ENCODE assay signal across 17 cellular contexts in the genomic region with DNA sequence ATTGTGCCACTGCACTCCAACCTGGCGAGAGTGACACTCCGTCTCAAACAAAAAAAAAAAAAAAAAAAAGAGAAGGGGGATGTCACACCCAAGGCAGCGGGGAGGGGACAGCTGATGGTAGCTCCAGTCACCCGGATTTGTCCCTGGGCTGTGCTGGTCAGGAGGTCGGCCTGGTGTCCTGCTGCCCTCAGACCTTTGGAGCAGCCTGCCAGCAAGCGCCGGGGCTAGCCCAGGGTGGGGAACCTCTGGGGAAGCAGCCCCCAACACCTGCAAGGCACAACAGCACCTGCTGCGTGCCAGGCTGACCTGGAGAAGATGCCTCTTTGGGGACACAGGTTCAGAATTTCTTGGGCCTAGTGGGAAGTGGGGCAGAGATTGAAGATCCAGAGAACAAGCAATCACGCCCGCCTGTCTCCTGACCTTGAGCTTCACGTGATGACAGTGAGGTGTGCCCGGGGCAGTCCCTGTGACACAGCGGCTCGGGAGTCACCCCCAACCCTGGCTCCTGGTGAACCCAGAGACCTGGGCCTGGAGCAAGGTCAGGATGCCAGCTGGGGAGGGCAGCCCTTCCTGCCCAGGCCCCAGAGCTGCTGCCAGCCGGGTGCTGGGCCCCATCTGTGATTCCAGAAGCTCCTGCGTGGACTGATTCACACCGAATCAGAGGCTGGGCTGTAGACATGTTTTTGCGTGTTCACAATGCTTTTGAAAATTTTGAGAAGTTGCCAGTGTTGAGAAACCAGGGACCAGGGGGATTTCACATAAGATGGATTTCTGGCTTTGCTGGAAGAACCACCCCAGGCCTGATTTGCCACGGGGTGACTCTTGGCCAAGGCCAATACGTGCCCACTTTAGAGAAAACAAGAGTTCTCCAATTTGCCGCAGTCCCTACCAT.
DNase-seq lines count a peak whose midpoint lies in the region; ATAC-seq and TF ChIP-seq lines count a peak whose summit lies in the region.
"Had no signal": no experiment of that assay in that cellular context is flagged by ENCODE, and none has a peak within 500 bp of the region (broad histone marks: within the 10 kb centered on the region; RNA-seq: fewer than 3 reads in every experiment).

No MANE protein-coding gene starts in this region.

- H3K36me3 ChIP-seq in breast epithelium (no peaks in the 10 kb centered on the region), gastroesophageal sphincter (peaks cover 0 to 91% of the 10 kb centered on the region in 2 donors), stomach smooth muscle (ENCODE audit: control insufficient read depth in 2 of 2, insufficient read depth in 2 of 2, low read length in 2 of 2) (peaks cover 22 to 25% of the 10 kb centered on the region in 2 donors)

- TF ChIP-seq CTCF in breast epithelium (IDR thresholded peaks at IDR 0.05) (no peak), gastroesophageal sphincter (IDR thresholded peaks at IDR 0.05) (no peak), glutamatergic neuron (IDR thresholded peaks at IDR 0.05; ENCODE audit: partially characterized antibody, unreplicated experiment) (no peak)

- peak overlapping the region; percentile 10 to 38 for H3K27ac ChIP-seq in breast epithelium
- H3K27ac ChIP-seq in gastroesophageal sphincter: peak overlapping the region in 3 of 4 donors; percentile 61 to 75 (median 75)
- peak overlapping the region; percentile 18 for H3K27ac ChIP-seq in stomach smooth muscle (ENCODE audit: low read length)
- H3K27ac ChIP-seq: SJSA1 had no signal

- no peaks in the 10 kb centered on the region for H3K9me3 Mint-ChIP-seq in activated naive CD4-positive, alpha-beta T cell treated with anti-CD3 and anti-CD28 coated beads, Interleukin-2, amount 50 U/mL, for 72 hours
- peaks cover 25% of the 10 kb centered on the region for H3K9me3 Mint-ChIP-seq in glutamatergic neuron (ENCODE audit: unreplicated experiment)
- H3K9me3 Mint-ChIP-seq: activated T-cell treated with anti-CD3 and anti-CD28 coated beads, Interleukin-2, amount 50 U/mL, for 4 hours; CD8-positive, alpha-beta memory T cell had no signal

- DNase-seq in activated naive CD4-positive, alpha-beta T cell treated with anti-CD3 and anti-CD28 coated beads, Interleukin-2, amount 50 U/mL, for 72 hours (ENCODE audit: low spot score in 2 of 2): no peak
- no peak for DNase-seq in activated naive CD4-positive, alpha-beta T cell treated with Interleukin-2 at 50 U/mL for 16 hours
- DNase-seq in breast epithelium (ENCODE audit: low spot score in 2 of 2) (no peak), AG20443 (ENCODE audit: low spot score) (no peak), glutamatergic neuron (no peak), NCI-H1436 (lab: John Stamatoyannopoulos, UW) (no peak)
- DNase-seq: activated CD4-positive, alpha-beta T cell treated with anti-CD3 and anti-CD28 coated beads, Interleukin-2, amount 50 U/mL, for 1 hour; activated T-cell treated with anti-CD3 and anti-CD28 coated beads, Interleukin-2, amount 50 U/mL, for 4 hours; amniotic stem cell; CD8-positive, alpha-beta memory T cell; NCI-H146; NCI-H345 had no signal

- TF ChIP-seq POLR2A in breast epithelium (IDR thresholded peaks at IDR 0.05) (no peak), gastroesophageal sphincter (IDR thresholded peaks at IDR 0.05) (no peak)

- peaks cover 11% of the 10 kb centered on the region for H3K4me1 Mint-ChIP-seq in glutamatergic neuron (ENCODE audit: low read depth, unreplicated experiment)

- peaks cover 9 to 11% of the 10 kb centered on the region in 2 donors for H3K36me3 Mint-ChIP-seq in activated naive CD4-positive, alpha-beta T cell treated with anti-CD3 and anti-CD28 coated beads, Interleukin-2, amount 50 U/mL, for 72 hours
- peaks cover 11% of the 10 kb centered on the region for H3K36me3 Mint-ChIP-seq in glutamatergic neuron (ENCODE audit: unreplicated experiment)

- H3K4me3 ChIP-seq in breast epithelium: no peak overlapping the region
- H3K4me3 ChIP-seq in gastroesophageal sphincter: no peak overlapping the region
- H3K4me3 ChIP-seq in stomach smooth muscle (ENCODE audit: low read length in 2 of 2): no peak overlapping the region
- H3K4me3 ChIP-seq: A549, HAP-1, SJSA1 had no signal

- peaks cover 10 to 15% of the 10 kb centered on the region in 2 donors for H3K4me1 ChIP-seq in breast epithelium
- H3K4me1 ChIP-seq in gastroesophageal sphincter: peaks cover 0 to 81% (median 36%) of the 10 kb centered on the region in 3 donors
- H3K4me1 ChIP-seq in stomach smooth muscle (ENCODE audit: control insufficient read depth, insufficient read depth, low read length): peaks cover 44% of the 10 kb centered on the region
- H3K4me1 ChIP-seq: HAP-1, SJSA1 had no signal

- peak overlapping the region; percentile 55 to 87 for H3K27ac Mint-ChIP-seq in activated naive CD4-positive, alpha-beta T cell treated with anti-CD3 and anti-CD28 coated beads, Interleukin-2, amount 50 U/mL, for 72 hours
- H3K27ac Mint-ChIP-seq in glutamatergic neuron (ENCODE audit: unreplicated experiment): no peak overlapping the region

- H3K9me3 ChIP-seq in breast epithelium (no peaks in the 10 kb centered on the region), gastroesophageal sphincter (no peaks in the 10 kb centered on the region), stomach smooth muscle (ENCODE audit: control insufficient read depth in 2 of 2, low read length in 2 of 2) (no peaks in the 10 kb centered on the region)
- H3K9me3 ChIP-seq: A549, HAP-1, SJSA1 had no signal

- H3K27me3 ChIP-seq in breast epithelium (no peaks in the 10 kb centered on the region), gastroesophageal sphincter (no peaks in the 10 kb centered on the region), stomach smooth muscle (ENCODE audit: control insufficient read depth in 1 of 2, insufficient read depth in 2 of 2, low read length in 2 of 2) (no peaks in the 10 kb centered on the region)
- H3K27me3 ChIP-seq: SJSA1 had no signal

- ATAC-seq in activated naive CD4-positive, alpha-beta T cell treated with anti-CD3 and anti-CD28 coated beads, Interleukin-2, amount 50 U/mL, for 72 hours: no peak
- ATAC-seq in gastroesophageal sphincter: no peak
- ATAC-seq: A549; activated T-cell treated with anti-CD3 and anti-CD28 coated beads, Interleukin-2, amount 50 U/mL, for 4 hours had no signal

- 50 to 84% methylated on average over 2 to 9 of the region's 21 CpGs for WGBS in gastroesophageal sphincter (ENCODE audit: low coverage in 1 of 2), 2 donors

- H3K9ac ChIP-seq in stomach smooth muscle (ENCODE audit: low read length in 2 of 2): no peak overlapping the region

- no peak overlapping the region for H3K4me3 Mint-ChIP-seq in glutamatergic neuron (ENCODE audit: unreplicated experiment)
- H3K4me3 Mint-ChIP-seq: activated T-cell treated with anti-CD3 and anti-CD28 coated beads, Interleukin-2, amount 50 U/mL, for 4 hours; CD8-positive, alpha-beta memory T cell had no signal

- peaks cover 26% of the 10 kb centered on the region for H3K27me3 Mint-ChIP-seq in glutamatergic neuron (ENCODE audit: unreplicated experiment)
- H3K27me3 Mint-ChIP-seq: CD8-positive, alpha-beta memory T cell had no signal

- intact Hi-C loops in breast epithelium (cut with DNase I; ENCODE audit: low total_unique reads): loop anchor here (10.0 kb wide), 1 partner anchor 413 kb away; no protein-coding TSS in a partner anchor

- TF ChIP-seq EP300 in gastroesophageal sphincter (IDR thresholded peaks at IDR 0.05): no peak

Comparison
In these comparisons a context has a peak if more than half of its experiments do, and no peak if none do; other contexts are left out.
1. H3K27ac ChIP-seq: peak in every context shown above with its lines; median percentile 75 in gastroesophageal sphincter; 24 in breast epithelium; 18 in stomach smooth muscle.